In genomic region chr15:65529754-65530317, GRCh38 we compare ENCODE assay signal across 8 cellular contexts. TPM values are rescaled to one million over a fixed set of nuclear protein-coding genes. Genes with fewer than 3 reads are reported as not detected.
DNase-seq lines count a peak whose midpoint lies in the region; ATAC-seq and TF ChIP-seq lines count a peak whose summit lies in the region.

No MANE protein-coding gene starts in this region.

- H3K4me3 ChIP-seq in A673 (ENCODE audit: low read depth, low read length, poor library complexity, severe bottlenecking) (peak overlapping the region; percentile 95), brain microvascular endothelial cell (ENCODE audit: low read depth, low read length) (peak overlapping the region; percentile 87), mesodermal cell (ENCODE audit: extremely low read depth, insufficient read depth, low read length, poor library complexity, severe bottlenecking) (peak overlapping the region; percentile 90)

- POLR2A ChIA-PET in A673 (lab: Charles Lee; ENCODE audit: low non-redundant PET): interaction anchor here (0.5 to 0.7 kb wide), 2 partner anchors 12 to 42 kb away, joined by 6 to 12 read pairs; no protein-coding TSS in a partner anchor

- intact Hi-C loops in A673 (cut with micrococcal nuclease; ENCODE audit: unreplicated experiment): no loop called here

- peak overlapping the region; percentile 89 for H3K4me3 Mint-ChIP-seq in HFFc6

- H3K36me3 ChIP-seq in A673 (ENCODE audit: insufficient read depth, low read length, poor library complexity, severe bottlenecking): no peaks in the 10 kb centered on the region
- no peaks in the 10 kb centered on the region for H3K36me3 ChIP-seq in brain microvascular endothelial cell (replicated peaks)
- H3K36me3 ChIP-seq in mesodermal cell (ENCODE audit: control insufficient read depth, insufficient read depth, low read length): peaks cover under 1% of the 10 kb centered on the region

- H3K27ac ChIP-seq in A673 (ENCODE audit: low read depth, low read length, poor library complexity, severe bottlenecking) (peak overlapping the region; percentile 97), brain microvascular endothelial cell (peak overlapping the region; percentile 62), mesodermal cell (ENCODE audit: low read depth, low read length, severe bottlenecking) (peak overlapping the region; percentile 1)

- no peaks in the 10 kb centered on the region for H3K9me3 Mint-ChIP-seq in HFFc6

- H3K27ac Mint-ChIP-seq in HFFc6: peak overlapping the region; percentile 58

- peaks cover 50% of the 10 kb centered on the region for H3K4me1 Mint-ChIP-seq in HFFc6 (ENCODE audit: low read depth)

- ATAC-seq in GM21447 (IDR thresholded peaks at IDR 0.05; ENCODE audit: unreplicated experiment) (no peak), HG03565 (IDR thresholded peaks at IDR 0.05; ENCODE audit: unreplicated experiment) (no peak), GM21576 (IDR thresholded peaks at IDR 0.05; ENCODE audit: unreplicated experiment) (no peak)

- BruUV-seq in A673 (replicated peaks; lab: Mats Ljungman, UMichigan): no TSS peak

- DNase-seq in A673 (ENCODE audit: low spot score) (no peak), HFFc6 (no peak), brain microvascular endothelial cell (no peak), NCI-H1417 (lab: John Stamatoyannopoulos, UW) (no peak)

- WGBS in mesodermal cell (ENCODE audit: insufficient coverage in 2 of 2), 2 experiments: 60% methylated on average over 7 to 9 of the region's 14 CpGs

- H3K27me3 ChIP-seq in A673 (replicated peaks; ENCODE audit: insufficient read depth, low read depth, low read length, poor library complexity): no peaks in the 10 kb centered on the region
- H3K27me3 ChIP-seq in brain microvascular endothelial cell (replicated peaks): no peaks in the 10 kb centered on the region

- H3K4me1 ChIP-seq in A673 (ENCODE audit: insufficient read depth, low read length, poor library complexity, severe bottlenecking) (peaks cover 37% of the 10 kb centered on the region), mesodermal cell (ENCODE audit: control insufficient read depth, insufficient read depth, low read length, poor library complexity, severe bottlenecking) (peaks cover 21% of the 10 kb centered on the region)

- H3K9me3 ChIP-seq in A673 (ENCODE audit: low read depth, low read length, poor library complexity, severe bottlenecking) (no peaks in the 10 kb centered on the region), mesodermal cell (ENCODE audit: control insufficient read depth, low read length) (no peaks in the 10 kb centered on the region)

- no peaks in the 10 kb centered on the region for H3K27me3 Mint-ChIP-seq in HFFc6 (ENCODE audit: insufficient read depth)

- TF ChIP-seq CTCF in A673 (conservative IDR thresholded peaks at IDR 0.05; ENCODE audit: low read depth, low read length) (no peak), HFFc6 (IDR thresholded peaks at IDR 0.05) (no peak), brain microvascular endothelial cell (IDR thresholded peaks at IDR 0.05; ENCODE audit: low read depth, low read length, missing control alignments) (no peak)

- CTCF ChIA-PET in A673 (lab: Charles Lee): no interaction called here

- in situ Hi-C loops in brain microvascular endothelial cell (cut with HindIII; ENCODE audit: low pct_ligation_motif_present, low sequenced_read_pairs): no loop called here

- H3K36me3 Mint-ChIP-seq in HFFc6 (ENCODE audit: low read depth): no peaks in the 10 kb centered on the region; the same call in 1 of the 2 replicates

RNA-seq across cellular contexts. Expression of gene HACD3, which starts 0.4 kb away (rescaled TPM):
- total RNA-seq in A673 (2021): 142 and 157 TPM in 2 replicates
- 10 to 100 TPM; 58.7 to 71.1 (median 65.7) TPM for total RNA-seq in HFFc6 (2021; fragmentation: NEBNext Ultra II Directional; extraction: Animal tissue kit (Norgen Biotek cat#: 25700))
- 187 TPM for polyA plus RNA-seq in mesodermal cell (2013, experiment 1 of 2)
- 187 TPM for polyA plus RNA-seq in mesodermal cell (2013, experiment 2 of 2)

RNA-seq across cellular contexts. Expression of gene DPP8, which starts 12.3 kb away (rescaled TPM):
- 29.6 and 35.9 TPM in 2 replicates for total RNA-seq in A673 (2021)
- 10 to 100 TPM; 24.9 to 34.9 (median 30.9) TPM for total RNA-seq in HFFc6 (2021; fragmentation: NEBNext Ultra II Directional; extraction: Animal tissue kit (Norgen Biotek cat#: 25700))
- polyA plus RNA-seq in mesodermal cell (2013, experiment 1 of 2): 25.8 TPM
- polyA plus RNA-seq in mesodermal cell (2013, experiment 2 of 2): 25.2 TPM

Comparison
In these comparisons a context has a peak if more than half of its experiments do, and no peak if none do; other contexts are left out.
1. H3K27ac ChIP-seq: peak in every context shown above with its lines; median percentile 97 in A673; 62 in brain microvascular endothelial cell; 1 in mesodermal cell.